23 cellular contexts compared by ENCODE assay signal in genomic region chr4:147960971-147961370, GRCh38.
DNase-seq lines count a peak whose midpoint lies in the region; ATAC-seq and FAIRE-seq lines count a peak whose summit lies in the region.
"Had no signal": no experiment of that assay in that cellular context is flagged by ENCODE, and none has a peak within 500 bp of the region (broad histone marks: within the 10 kb centered on the region; RNA-seq: fewer than 3 reads in every experiment).

No MANE protein-coding gene starts in this region.

- no peaks in the 10 kb centered on the region for H3K27me3 Mint-ChIP-seq in activated T-cell treated with anti-CD3 and anti-CD28 coated beads, Interleukin-2, amount 50 U/mL, for 72 hours (ENCODE audit: low read depth)

- no peaks in the 10 kb centered on the region for H4K20me1 ChIP-seq in Karpas-422 (ENCODE audit: insufficient read depth, low read depth, low read length)

- no peaks in the 10 kb centered on the region for H3K4me1 Mint-ChIP-seq in activated T-cell treated with anti-CD3 and anti-CD28 coated beads, Interleukin-2, amount 50 U/mL, for 72 hours (ENCODE audit: low read depth)

- no peak overlapping the region for H3K4me3 Mint-ChIP-seq in activated T-cell treated with anti-CD3 and anti-CD28 coated beads, Interleukin-2, amount 50 U/mL, for 72 hours

- H3K9me3 ChIP-seq in Karpas-422 (ENCODE audit: low read length) = no peaks in the 10 kb centered on the region
- no peaks in the 10 kb centered on the region for H3K9me3 ChIP-seq in small intestine (ENCODE audit: control insufficient read depth, low read depth)
- H3K9me3 ChIP-seq: A549, right atrium auricular region, upper lobe of right lung had no signal

- 90 to 93% (median 92%) methylated on average over 5 of the region's 5 CpGs for WGBS in small intestine, 3 donors

- H3K4me3 ChIP-seq in Karpas-422 (ENCODE audit: low read length) = no peak overlapping the region
- no peak overlapping the region for H3K4me3 ChIP-seq in small intestine (ENCODE audit: low read depth in 1 of 2, low read length in 2 of 2)
- H3K4me3 ChIP-seq: A549, right atrium auricular region, upper lobe of right lung had no signal

- H3K9me3 Mint-ChIP-seq in activated T-cell treated with anti-CD3 and anti-CD28 coated beads, Interleukin-2, amount 50 U/mL, for 72 hours = no peaks in the 10 kb centered on the region

- H3K4me2 ChIP-seq in Karpas-422 (ENCODE audit: low read depth, low read length, poor library complexity, severe bottlenecking) = no peak overlapping the region
- H3K4me2 ChIP-seq: A549 had no signal

- H3K36me3 Mint-ChIP-seq in activated T-cell treated with anti-CD3 and anti-CD28 coated beads, Interleukin-2, amount 50 U/mL, for 72 hours (ENCODE audit: insufficient read depth in 2 of 2) = peaks cover 0 to 2% of the 10 kb centered on the region in 2 donors

- H3K79me2 ChIP-seq in Karpas-422 (ENCODE audit: low read length) = no peaks in the 10 kb centered on the region

- no peak for FAIRE-seq in small intestine (lab: Jason Lieb, UNC)
- FAIRE-seq: A549, G401.6, H1 had no signal

- H3K4me1 ChIP-seq in Karpas-422 (ENCODE audit: low read length) (no peaks in the 10 kb centered on the region), small intestine (ENCODE audit: control insufficient read depth in 2 of 2, insufficient read depth in 1 of 2, low read depth in 1 of 2, low read length in 1 of 2) (no peaks in the 10 kb centered on the region)
- H3K4me1 ChIP-seq: upper lobe of right lung had no signal

- ATAC-seq in GM18508 (IDR thresholded peaks at IDR 0.05; ENCODE audit: insufficient read depth, unreplicated experiment) (peak; percentile 83), GM19463 (IDR thresholded peaks at IDR 0.05; ENCODE audit: unreplicated experiment) (peak; percentile 89), HG02763 (IDR thresholded peaks at IDR 0.05; ENCODE audit: unreplicated experiment) (peak; percentile 68), HG03432 (IDR thresholded peaks at IDR 0.05; ENCODE audit: unreplicated experiment) (peak; percentile 67), GM21515 (IDR thresholded peaks at IDR 0.05; ENCODE audit: unreplicated experiment) (no peak)
- no peak for ATAC-seq in activated T-cell treated with anti-CD3 and anti-CD28 coated beads, Interleukin-2, amount 50 U/mL, for 72 hours (replicated peaks in 1 of 2)
- ATAC-seq: A549, esophagus mucosa, upper lobe of right lung had no signal

- no peak overlapping the region for H3K9ac ChIP-seq in Karpas-422 (ENCODE audit: low read length)

- H3K27ac ChIP-seq in Karpas-422 (ENCODE audit: low read length) (no peak overlapping the region), small intestine (ENCODE audit: low read depth in 1 of 2, low read length in 1 of 2) (no peak overlapping the region)
- H3K27ac ChIP-seq: A549, right atrium auricular region, upper lobe of right lung, VCaP had no signal

- no peak overlapping the region for H3K27ac Mint-ChIP-seq in activated T-cell treated with anti-CD3 and anti-CD28 coated beads, Interleukin-2, amount 50 U/mL, for 72 hours

- H3K27me3 ChIP-seq in Karpas-422 (ENCODE audit: low read length) = no peaks in the 10 kb centered on the region
- H3K27me3 ChIP-seq in small intestine (ENCODE audit: control insufficient read depth in 2 of 2, insufficient read depth in 2 of 2, low read length in 2 of 2) = no peaks in the 10 kb centered on the region
- H3K27me3 ChIP-seq: right atrium auricular region, upper lobe of right lung had no signal

- H3K36me3 ChIP-seq in Karpas-422 (ENCODE audit: insufficient read depth, low read length) (no peaks in the 10 kb centered on the region), small intestine (ENCODE audit: control insufficient read depth in 2 of 2, insufficient read depth in 2 of 2, low read length in 2 of 2) (no peaks in the 10 kb centered on the region)

- H3K9me2 ChIP-seq in Karpas-422 (replicated peaks; ENCODE audit: insufficient read depth, low read length) = no peaks in the 10 kb centered on the region

- no peak for DNase-seq in Karpas-422
- no peak for DNase-seq in small intestine
- no peak for DNase-seq in activated T-cell treated with anti-CD3 and anti-CD28 coated beads, Interleukin-2, amount 50 U/mL, for 72 hours
- DNase-seq: activated CD4-positive, alpha-beta T cell treated with anti-CD3 and anti-CD28 coated beads, Interleukin-2, amount 50 U/mL, for 4 hours; activated naive CD4-positive, alpha-beta T cell; C1 segment of cervical spinal cord; caudate nucleus; NCI-H524 treated with DMSO at 0.1 percent for 48 hours; nucleus accumbens; SHP77; stimulated activated naive CD4-positive, alpha-beta T cell treated with Interleukin-2 at 50 U/mL for 16 hours; upper lobe of right lung had no signal

- no peak overlapping the region for H2AFZ ChIP-seq in Karpas-422 (ENCODE audit: low read length)

Comparison
In these comparisons a context has a peak if more than half of its experiments do, and no peak if none do; other contexts are left out.
1. ATAC-seq: peak in GM18508 (single experiment), GM19463 (single experiment), HG02763 (single experiment) and HG03432 (single experiment); none in GM21515 (single experiment) and activated T-cell treated with anti-CD3 and anti-CD28 coated beads, Interleukin-2, amount 50 U/mL, for 72 hours (0 of 2).